ENCODE assay signal across 23 cellular contexts in genomic region chr11:5603326-5603725, GRCh38. TPM values are rescaled to one million over a fixed set of nuclear protein-coding genes. Genes with fewer than 3 reads are reported as not detected.
DNase-seq lines count a peak whose midpoint lies in the region; ATAC-seq, FAIRE-seq and TF ChIP-seq lines count a peak whose summit lies in the region.
"Had no signal": no experiment of that assay in that cellular context is flagged by ENCODE, and none has a peak within 500 bp of the region (broad histone marks: within the 10 kb centered on the region; RNA-seq: fewer than 3 reads in every experiment).

No MANE protein-coding gene starts in this region.

- no peak overlapping the region; the same call in 1 of the 2 replicates for H2AK5ac ChIP-seq in IMR-90 (ENCODE audit: low read depth, low read length)

- peaks cover 9% of the 10 kb centered on the region; the same call in 1 of the 2 replicates for H3K9me1 ChIP-seq in IMR-90 (ENCODE audit: insufficient read depth, low read length)

- H3K36me3 ChIP-seq in ACC112 (ENCODE audit: insufficient read depth, low read length): peaks cover 5% of the 10 kb centered on the region; the same call in 1 of the 2 replicates
- H3K36me3 ChIP-seq in IMR-90 (ENCODE audit: control insufficient read depth, insufficient read depth, low read length): no peaks in the 10 kb centered on the region
- peaks cover 38% of the 10 kb centered on the region for H3K36me3 ChIP-seq in GM23338 (ENCODE audit: insufficient read depth)

- no peak overlapping the region for H3K9ac ChIP-seq in IMR-90 (ENCODE audit: low read depth, low read length)

- H4K20me1 ChIP-seq in IMR-90 (ENCODE audit: insufficient read depth, low read length) (no peaks in the 10 kb centered on the region), GM23338 (replicated peaks; ENCODE audit: insufficient read depth) (peaks cover 3% of the 10 kb centered on the region)

- no peaks in the 10 kb centered on the region for H3K9me2 ChIP-seq in GM23338 (ENCODE audit: insufficient read depth)

- no peak overlapping the region; the same call in 1 of the 2 replicates for H3K4ac ChIP-seq in IMR-90 (ENCODE audit: low read depth, low read length)

- no peaks in the 10 kb centered on the region for H3K36me3 Mint-ChIP-seq in osteocyte (ENCODE audit: unreplicated experiment)
- peaks cover 50% of the 10 kb centered on the region for H3K36me3 Mint-ChIP-seq in GM23338 (ENCODE audit: low read depth)
- H3K36me3 Mint-ChIP-seq: IgD-negative memory B cell had no signal

- no peaks in the 10 kb centered on the region for H3K9me3 Mint-ChIP-seq in osteocyte (ENCODE audit: unreplicated experiment)
- no peaks in the 10 kb centered on the region for H3K9me3 Mint-ChIP-seq in GM23338
- H3K9me3 Mint-ChIP-seq: H9, IgD-negative memory B cell had no signal

- no peak for FAIRE-seq in frontal cortex (lab: Jason Lieb, UNC)
- FAIRE-seq: A204.1, D721Med, HTR-8/SVneo, RCC 7860 had no signal

- in situ Hi-C loops in IMR-90 (cut with MboI; ENCODE audit: low sequenced_read_pairs): loop anchor here (5.0 to 25.0 kb wide), 2 partner anchors 74 to 709 kb away; partner anchors contain the start of gene CAVIN3

- H3K4me1 Mint-ChIP-seq in osteocyte (ENCODE audit: unreplicated experiment): peaks cover 21% of the 10 kb centered on the region
- H3K4me1 Mint-ChIP-seq in GM23338: peaks cover 28% of the 10 kb centered on the region

- H3K27ac ChIP-seq in ACC112 (ENCODE audit: low read depth, low read length) (0 out of 2 replicates have a peak overlapping the region, but pooled peaks have one; percentile 2), IMR-90 (ENCODE audit: insufficient read depth, low read length) (no peak overlapping the region), epithelial cell of prostate (peak overlapping the region; percentile 19), GM23338 (ENCODE audit: low read depth) (no peak overlapping the region)
- H3K27ac ChIP-seq: C4-2B, HL-60 had no signal

- POLR2A ChIA-PET in IMR-90 (lab: Charles Lee; ENCODE audit: unreplicated experiment): no interaction called here

- no peak overlapping the region for H3K23ac ChIP-seq in IMR-90 (ENCODE audit: low read depth, low read length)

- no peak overlapping the region for H3K4me3 ChIP-seq in ACC112 (ENCODE audit: low read depth, low read length)
- H3K4me3 ChIP-seq in IMR-90 (ENCODE audit: insufficient read depth, low read depth, low read length): no peak overlapping the region
- no peak overlapping the region for H3K4me3 ChIP-seq in GM23338

- H3K27me3 Mint-ChIP-seq in osteocyte (ENCODE audit: unreplicated experiment): no peaks in the 10 kb centered on the region
- peaks cover 1% of the 10 kb centered on the region for H3K27me3 Mint-ChIP-seq in GM23338 (ENCODE audit: insufficient read depth, low read depth, poor library complexity)

- H3K79me2 ChIP-seq in ACC112 (ENCODE audit: control insufficient read depth, insufficient read depth, low read length, unreplicated experiment) (peaks cover 6% of the 10 kb centered on the region), GM23338 (replicated peaks; ENCODE audit: insufficient read depth) (peaks cover 75% of the 10 kb centered on the region)

- no peaks in the 10 kb centered on the region for H3K27me3 ChIP-seq in ACC112 (ENCODE audit: insufficient read depth, low read length)
- H3K27me3 ChIP-seq in IMR-90 (ENCODE audit: control insufficient read depth, insufficient read depth, low read length): no peaks in the 10 kb centered on the region
- no peaks in the 10 kb centered on the region for H3K27me3 ChIP-seq in GM23338 (ENCODE audit: insufficient read depth)

- no peak overlapping the region for H3K56ac ChIP-seq in IMR-90 (ENCODE audit: extremely low read depth, insufficient read depth, low read length)

- CTCF ChIA-PET in IMR-90 (lab: Yijun Ruan, JAX): no interaction called here

- BruUV-seq in IMR-90 (replicated peaks; lab: Mats Ljungman, UMichigan): no TSS peak

- no peaks in the 10 kb centered on the region for H3F3A ChIP-seq in GM23338 (replicated peaks; ENCODE audit: low read depth)

- peak overlapping the region; percentile 47; the same call in 1 of the 2 replicates for H2BK120ac ChIP-seq in IMR-90 (ENCODE audit: low read depth, low read length)

- intact Hi-C loops in IMR-90 (cut with micrococcal nuclease): no loop called here

- H2AK9ac ChIP-seq in IMR-90 (replicated peaks; ENCODE audit: low read depth, low read length, poor library complexity): peak overlapping the region; percentile 60

- H3K4me3 Mint-ChIP-seq in osteocyte (ENCODE audit: unreplicated experiment) (no peak overlapping the region), GM23338 (no peak overlapping the region)
- H3K4me3 Mint-ChIP-seq: H9, IgD-negative memory B cell had no signal

- H3K4me2 ChIP-seq in IMR-90 (ENCODE audit: low read depth, low read length): no peak overlapping the region
- no peak overlapping the region for H3K4me2 ChIP-seq in GM23338

- H3K4me1 ChIP-seq in ACC112 (ENCODE audit: control insufficient read depth, insufficient read depth, low read length, unreplicated experiment) (peaks cover 41% of the 10 kb centered on the region), IMR-90 (ENCODE audit: control insufficient read depth, insufficient read depth, low read length) (peaks cover 9% of the 10 kb centered on the region), GM23338 (ENCODE audit: insufficient read depth) (peaks cover 17% of the 10 kb centered on the region)

- WGBS in IMR-90 (ENCODE audit: extremely low coverage in 2 of 2, insufficient read length in 1 of 2), 2 experiments: 92% methylated on average over 5 of the region's 8 CpGs; no CpG with 5 or more reads in 1 of the 2 experiments

- H2BK15ac ChIP-seq in IMR-90 (ENCODE audit: low read depth, low read length): peak overlapping the region; percentile 36; the same call in 1 of the 3 replicates

- no peak overlapping the region for H3K18ac ChIP-seq in IMR-90 (ENCODE audit: low read depth, low read length)

- H3K9me3 ChIP-seq in IMR-90 (ENCODE audit: control insufficient read depth, insufficient read depth, low read length): no peaks in the 10 kb centered on the region

- H2AFZ ChIP-seq in ACC112 (ENCODE audit: low read length, unreplicated experiment) (no peak overlapping the region), IMR-90 (replicated peaks; ENCODE audit: low read length, poor library complexity) (no peak overlapping the region), GM23338 (no peak overlapping the region)

- no peak overlapping the region for H4K8ac ChIP-seq in IMR-90 (ENCODE audit: low read depth in 2 of 2, low read length in 2 of 2)

- H2BK5ac ChIP-seq in IMR-90 (ENCODE audit: low read depth, low read length, poor library complexity, severe bottlenecking): no peak overlapping the region

- no peak for TF ChIP-seq POLR2A in IMR-90 (IDR thresholded peaks at IDR 0.05; ENCODE audit: low read depth, low read length)

- H2BK20ac ChIP-seq in IMR-90 (ENCODE audit: low read depth, low read length): no peak overlapping the region

- peaks cover 3 to 17% of the 10 kb centered on the region in 2 experiments; a peak in 3 of 4 replicates for H3K79me1 ChIP-seq in IMR-90 (ENCODE audit: low read depth in 1 of 2, low read length in 2 of 2)

- H4K5ac ChIP-seq in IMR-90 (ENCODE audit: low read depth, low read length): no peak overlapping the region

- TF ChIP-seq CTCF in IMR-90 (conservative IDR thresholded peaks at IDR 0.05; ENCODE audit: low read depth, low read length): no peak
- TF ChIP-seq CTCF in osteocyte (IDR thresholded peaks at IDR 0.05): no peak
- no peak for TF ChIP-seq CTCF in GM23338 (conservative IDR thresholded peaks at IDR 0.05; ENCODE audit: low read depth in 2 of 2)

- dilution Hi-C loops in IMR-90 (cut with HindIII; ENCODE audit: low sequenced_read_pairs, unreplicated experiment): no loop called here

- H3K27ac Mint-ChIP-seq in osteocyte (ENCODE audit: unreplicated experiment) (no peak overlapping the region), GM23338 (no peak overlapping the region)
- H3K27ac Mint-ChIP-seq: IgD-negative memory B cell had no signal

- no peak for TF ChIP-seq RAD21 in IMR-90 (IDR thresholded peaks at IDR 0.05; ENCODE audit: low read length)

- ATAC-seq in IMR-90 (ENCODE audit: low read depth) (no peak), GM23338 (no peak)
- ATAC-seq: Right ventricle myocardium inferior had no signal

- H3K14ac ChIP-seq in IMR-90 (replicated peaks; ENCODE audit: low read depth, low read length): 0 out of 2 replicates have a peak overlapping the region, but pooled peaks have one; percentile 1

- no peak overlapping the region for H4K91ac ChIP-seq in IMR-90 (ENCODE audit: insufficient read depth, low read depth, low read length)

- DNase-seq in IMR-90 (no peak), epithelial cell of prostate (ENCODE audit: low read depth, low spot score) (no peak), osteocyte (ENCODE audit: extremely low spot score, unreplicated experiment) (peak; percentile 67), frontal cortex (ENCODE audit: low spot score in 2 of 2) (no peak), NCI-H128 (lab: John Stamatoyannopoulos, UW; ENCODE audit: unreplicated experiment) (no peak), GM23338 (ENCODE audit: low spot score) (no peak), NCI-H1694 (lab: John Stamatoyannopoulos, UW) (no peak)
- DNase-seq: DMS79; H9; Karpas-422; NCI-H1092 treated with DMSO at 0.1 percent for 48 hours; NCI-H2081 treated with DMSO at 0.1 percent for 48 hours; NK-92 treated with Interleukin-12 subunit alpha and Interleukin-12 subunit beta, amount 100 ng/mL, for 24 hours had no signal

RNA-seq across cellular contexts. Expression of gene TRIM6, which starts 6.9 kb away (rescaled TPM):
- 3.9 and 5.0 TPM in 2 replicates for total RNA-seq in IMR-90 (2012; rRNA removed)
- polyA plus RNA-seq in IMR-90 (2012; rRNA removed): 3.7 and 4.7 TPM in 2 replicates
- 1.5 and 1.9 TPM in 2 replicates for polyA plus RNA-seq in IMR-90 (2012; cell fraction: cytosol; rRNA removed)
- 1.2 and 4.9 TPM in 2 replicates for polyA plus RNA-seq in IMR-90 (2012; cell fraction: nucleus; rRNA removed; ENCODE audit: low replicate concordance)
- total RNA-seq in osteocyte: 1.9 TPM in 2 replicates
- 0.41 TPM for total RNA-seq in frontal cortex
- total RNA-seq in GM23338 (2014; rRNA removed; shearing (Covaris generic)): 49.0 and 50.8 TPM in 2 replicates
- polyA plus RNA-seq in GM23338 (2016; fragmentation: Nextera tagmentation; extraction: Ambion mirVana): 24.3 and 26.4 TPM in 2 replicates
- polyA plus RNA-seq: IgD-negative memory B cell had no signal

RNA-seq across cellular contexts. Expression of gene TRIM34, which starts 21.5 kb away (rescaled TPM):
- total RNA-seq in IMR-90 (2012; rRNA removed): 8.6 and 12.5 TPM in 2 replicates
- polyA plus RNA-seq in IMR-90 (2012; rRNA removed): 5.3 and 6.1 TPM in 2 replicates
- 2.0 TPM in 2 replicates for polyA plus RNA-seq in IMR-90 (2012; cell fraction: cytosol; rRNA removed)
- polyA plus RNA-seq in IMR-90 (2012; cell fraction: nucleus; rRNA removed; ENCODE audit: low replicate concordance): 1.8 and 20.8 TPM in 2 replicates
- total RNA-seq in osteocyte: 4.6 and 5.6 TPM in 2 replicates
- total RNA-seq in frontal cortex: 1.6 TPM
- total RNA-seq in GM23338 (2014; rRNA removed; shearing (Covaris generic)): 1.1 and 2.6 TPM in 2 replicates
- 0.57 and 1.9 TPM in 2 replicates for polyA plus RNA-seq in GM23338 (2016; fragmentation: Nextera tagmentation; extraction: Ambion mirVana)

RNA-seq across cellular contexts. Expression of gene OR52B6, which starts 22.6 kb away (rescaled TPM):
- not detected in 2 replicates for total RNA-seq in IMR-90 (2012; rRNA removed)
- not detected in 2 replicates for polyA plus RNA-seq in IMR-90 (2012; rRNA removed)
- polyA plus RNA-seq in IMR-90 (2012; cell fraction: cytosol; rRNA removed): not detected in 2 replicates
- polyA plus RNA-seq in IMR-90 (2012; cell fraction: nucleus; rRNA removed; ENCODE audit: low replicate concordance): not detected in 2 replicates
- total RNA-seq in osteocyte: not detected in 2 replicates
- not detected for total RNA-seq in frontal cortex
- total RNA-seq in GM23338 (2014; rRNA removed; shearing (Covaris generic)): not detected in 2 replicates
- not detected in 2 replicates for polyA plus RNA-seq in GM23338 (2016; fragmentation: Nextera tagmentation; extraction: Ambion mirVana)
- total RNA-seq: H9, NCI-H460, Right ventricle myocardium inferior had no signal
- polyA plus RNA-seq: IgD-negative memory B cell had no signal

RNA-seq across cellular contexts. Expression of gene OR52H1, which starts 55.0 kb away (rescaled TPM):
- total RNA-seq in IMR-90 (2012; rRNA removed) (0.18 and 0.28 TPM in 2 replicates), osteocyte (not detected in 2 replicates), frontal cortex (0.41 TPM)
- polyA plus RNA-seq in IMR-90 (2012; rRNA removed) (not detected in 2 replicates), GM23338 (2016; fragmentation: Nextera tagmentation; extraction: Ambion mirVana) (not detected in 2 replicates)
- not detected in 2 replicates for polyA plus RNA-seq in IMR-90 (2012; cell fraction: cytosol; rRNA removed)
- 0.19 TPM in 1 of 2 replicates, not detected in the other for polyA plus RNA-seq in IMR-90 (2012; cell fraction: nucleus; rRNA removed; ENCODE audit: low replicate concordance)
- 0.28 TPM in 1 of 2 replicates, not detected in the other for total RNA-seq in GM23338 (2014; rRNA removed; shearing (Covaris generic))
- total RNA-seq: H9, NCI-H460, Right ventricle myocardium inferior had no signal
- polyA plus RNA-seq: IgD-negative memory B cell had no signal

Comparison
In these comparisons a context has a peak if more than half of its experiments do, and no peak if none do; other contexts are left out.
1. H3K27ac ChIP-seq: peak in ACC112 (single experiment) and epithelial cell of prostate (single experiment); none in IMR-90 (single experiment) and GM23338 (single experiment).